ENCODE assay signal across 8 cellular contexts in the genomic region with DNA sequence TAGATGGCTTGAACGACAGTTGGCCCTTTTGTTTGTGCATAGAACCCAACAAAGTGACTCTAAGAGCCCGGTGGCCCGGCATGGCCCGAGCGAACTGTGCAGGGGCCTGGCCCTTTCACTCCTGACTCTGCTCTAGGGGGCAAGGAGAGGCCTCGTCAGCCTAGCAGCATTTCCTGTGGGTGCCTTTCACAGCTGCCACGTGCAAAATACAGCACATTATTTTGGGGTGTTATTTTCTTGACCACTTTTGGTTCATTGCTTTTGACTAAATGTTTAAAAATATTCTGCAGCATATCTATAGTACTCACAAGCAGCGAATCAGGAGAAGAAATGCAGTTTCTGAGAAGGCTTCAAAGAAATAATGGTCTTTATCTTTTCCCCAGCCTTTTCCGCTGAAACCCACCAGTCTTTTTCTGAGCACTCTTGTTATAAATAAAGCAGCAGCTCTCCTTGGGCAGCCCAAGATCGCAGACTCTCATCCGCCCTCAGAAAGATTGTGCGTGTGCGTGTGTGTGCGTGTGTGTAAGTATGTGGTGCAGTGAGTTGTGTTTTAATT. TPM values are rescaled to one million over a fixed set of nuclear protein-coding genes. Genes with fewer than 3 reads are reported as not detected.
DNase-seq lines count a peak whose midpoint lies in the region; ATAC-seq lines count a peak whose summit lies in the region.

No MANE protein-coding gene starts in this region.

- no peaks in the 10 kb centered on the region for H3K27me3 ChIP-seq in muscle layer of colon (ENCODE audit: control insufficient read depth in 1 of 2, insufficient read depth in 2 of 2, low read length in 2 of 2)

- H3K4me3 Mint-ChIP-seq in activated CD4-positive, alpha-beta T cell treated with anti-CD3 and anti-CD28 coated beads, Interleukin-2, amount 10 ng/mL, durations not matched to agents 24 days and 14 days: peak overlapping the region; percentile 70

- intact Hi-C loops in activated CD4-positive, alpha-beta T cell treated with anti-CD3 and anti-CD28 coated beads, Interleukin-2, amount 10 ng/mL, durations not matched to agents 24 days and 14 days (cut with micrococcal nuclease): no loop called here

- no peaks in the 10 kb centered on the region for H3K9me3 Mint-ChIP-seq in activated CD4-positive, alpha-beta T cell treated with anti-CD3 and anti-CD28 coated beads, Interleukin-2, amount 10 ng/mL, durations not matched to agents 24 days and 14 days

- H3K36me3 ChIP-seq in muscle layer of colon (ENCODE audit: insufficient read depth, low read length): no peaks in the 10 kb centered on the region

- no peaks in the 10 kb centered on the region for H3K27me3 Mint-ChIP-seq in activated CD4-positive, alpha-beta T cell treated with anti-CD3 and anti-CD28 coated beads, Interleukin-2, amount 10 ng/mL, durations not matched to agents 24 days and 14 days

- H3K4me1 Mint-ChIP-seq in activated CD4-positive, alpha-beta T cell treated with anti-CD3 and anti-CD28 coated beads, Interleukin-2, amount 10 ng/mL, durations not matched to agents 24 days and 14 days: peaks cover 47% of the 10 kb centered on the region

- H3K36me3 Mint-ChIP-seq in activated CD4-positive, alpha-beta T cell treated with anti-CD3 and anti-CD28 coated beads, Interleukin-2, amount 10 ng/mL, durations not matched to agents 24 days and 14 days (ENCODE audit: low read depth): peaks cover 21% of the 10 kb centered on the region

- H3K4me3 ChIP-seq in muscle layer of colon (ENCODE audit: low read depth in 1 of 2, low read length in 2 of 2): no peak overlapping the region

- peak; percentile 72 for DNase-seq in activated CD4-positive, alpha-beta T cell treated with anti-CD3 and anti-CD28 coated beads, Interleukin-2, amount 10 ng/mL, durations not matched to agents 24 days and 14 days
- DNase-seq in NCI-H1048 (lab: John Stamatoyannopoulos, UW): no peak
- DNase-seq in NCI-H510A (lab: John Stamatoyannopoulos, UW): no peak
- no peak for DNase-seq in AG08395 (ENCODE audit: low spot score)
- DNase-seq in HuH-7.5 (ENCODE audit: low spot score): no peak

- peak overlapping the region; percentile 29 for H3K9ac ChIP-seq in muscle layer of colon (ENCODE audit: low read length)

- peaks cover 36% of the 10 kb centered on the region for H3K4me1 ChIP-seq in muscle layer of colon (ENCODE audit: insufficient read depth, low read length)

- peak overlapping the region; percentile 89 for H3K27ac ChIP-seq in muscle layer of colon (ENCODE audit: low read depth, low read length)

- peak; percentile 76 for ATAC-seq in GM19023 (IDR thresholded peaks at IDR 0.05; ENCODE audit: unreplicated experiment)
- peak; percentile 59 for ATAC-seq in HG02763 (IDR thresholded peaks at IDR 0.05; ENCODE audit: unreplicated experiment)

- H3K9me3 ChIP-seq in muscle layer of colon (ENCODE audit: low read length): no peaks in the 10 kb centered on the region

- peak overlapping the region; percentile 93 for H3K27ac Mint-ChIP-seq in activated CD4-positive, alpha-beta T cell treated with anti-CD3 and anti-CD28 coated beads, Interleukin-2, amount 10 ng/mL, durations not matched to agents 24 days and 14 days

RNA-seq across cellular contexts. Expression of a gene that starts 31.3 kb away (rescaled TPM):
- total RNA-seq in activated CD4-positive, alpha-beta T cell treated with anti-CD3 and anti-CD28 coated beads, Interleukin-2, amount 10 ng/mL, durations not matched to agents 24 days and 14 days: 49.1 and 52.8 TPM in 2 replicates
